7 cellular contexts compared by ENCODE assay signal in genomic region chr17:64081802-64082799, GRCh38. TPM values are rescaled to one million over a fixed set of nuclear protein-coding genes. Genes with fewer than 3 reads are reported as not detected.
DNase-seq lines count a peak whose midpoint lies in the region; ATAC-seq and TF ChIP-seq lines count a peak whose summit lies in the region.

No MANE protein-coding gene starts in this region.

- H3K4me1 Mint-ChIP-seq in activated CD8-positive, alpha-beta T cell treated with anti-CD3 and anti-CD28 coated beads, Interleukin-2, amount 10 ng/mL, durations not matched to agents 7 days and 5 days (ENCODE audit: low read depth) = peaks cover 16% of the 10 kb centered on the region

- H3K27ac ChIP-seq in HCT116 (ENCODE audit: low read depth, low read length) (peak overlapping the region; percentile 6; the same call in 1 of the 2 replicates), hepatocyte (peak overlapping the region; percentile 84)

- CTCF ChIA-PET in HCT116 (lab: Charles Lee) = interaction anchor here (0.9 to 1.3 kb wide), 5 partner anchors 18 to 200 kb away, joined by 3 to 10 read pairs (median 5); no protein-coding TSS in a partner anchor
- CTCF ChIA-PET in activated CD8-positive, alpha-beta T cell treated with anti-CD3 and anti-CD28 coated beads, Interleukin-2, amount 10 ng/mL, durations not matched to agents 7 days and 5 days (lab: Charles Lee) = interaction anchor here (0.7 to 6.9 kb wide), 13 partner anchors 11 to 88 kb away, joined by 3 to 58 read pairs (median 5); partner anchors contain the start of gene ERN1

- H3K36me3 ChIP-seq in HCT116 (ENCODE audit: control insufficient read depth in 1 of 2, insufficient read depth in 2 of 2, low read length in 2 of 2) (no peaks in the 10 kb centered on the region), hepatocyte (replicated peaks; ENCODE audit: insufficient read depth, low read depth) (no peaks in the 10 kb centered on the region)

- H3K9me3 Mint-ChIP-seq in activated CD8-positive, alpha-beta T cell treated with anti-CD3 and anti-CD28 coated beads, Interleukin-2, amount 10 ng/mL, durations not matched to agents 7 days and 5 days (ENCODE audit: insufficient read depth) = no peaks in the 10 kb centered on the region

- H3K9me2 ChIP-seq in HCT116 (ENCODE audit: insufficient read depth) (no peaks in the 10 kb centered on the region), hepatocyte (replicated peaks; ENCODE audit: insufficient read depth) (no peaks in the 10 kb centered on the region)

- no peak for TF ChIP-seq POLR2A in HCT116 (IDR thresholded peaks at IDR 0.05; ENCODE audit: borderline replicate concordance, extremely low read depth, insufficient read depth, insufficient read length)

- H3K27me3 Mint-ChIP-seq in activated CD8-positive, alpha-beta T cell treated with anti-CD3 and anti-CD28 coated beads, Interleukin-2, amount 10 ng/mL, durations not matched to agents 7 days and 5 days (ENCODE audit: low read depth) = no peaks in the 10 kb centered on the region

- peak overlapping the region; percentile 3; the same call in 1 of the 2 replicates for H3K9ac ChIP-seq in HCT116 (ENCODE audit: low read length)

- H3K4me3 ChIP-seq in HCT116 (replicated peaks in 1 of 2; ENCODE audit: low read depth in 1 of 2, low read length in 2 of 2) (no peak overlapping the region), hepatocyte (no peak overlapping the region)

- DNase-seq in EL = peak; percentile 76
- DNase-seq in HCT116 (ENCODE audit: low read depth, low spot score) = peak; percentile 82
- DNase-seq in NCI-H345 (lab: John Stamatoyannopoulos, UW) = peak; percentile 89
- DNase-seq in activated CD8-positive, alpha-beta T cell treated with anti-CD3 and anti-CD28 coated beads, Interleukin-2, amount 10 ng/mL, durations not matched to agents 7 days and 5 days = peak; percentile 68
- peak; percentile 52 for DNase-seq in hepatocyte (ENCODE audit: low spot score)
- DNase-seq in putamen (ENCODE audit: low spot score) = no peak

- RAD21 ChIA-PET in HCT116 (lab: Charles Lee; ENCODE audit: low non-redundant PET in 1 of 2, low total read pairs in 2 of 2, uncharacterized antibody in 2 of 2, unreplicated experiment in 2 of 2) = interaction anchor here in 1 of 2 experiments (0.9 kb wide), 1 partner anchor 53 kb away, joined by 3 read pairs; no protein-coding TSS in a partner anchor

- H3K9me3 ChIP-seq in HCT116 (ENCODE audit: control insufficient read depth in 1 of 2, insufficient read depth in 1 of 2, low read depth in 1 of 2, low read length in 2 of 2) (no peaks in the 10 kb centered on the region), hepatocyte (ENCODE audit: low read depth) (no peaks in the 10 kb centered on the region)

- TF ChIP-seq CTCF in HCT116 (IDR thresholded peaks at IDR 0.05 in 2 of 3, conservative IDR thresholded peaks at IDR 0.05 in 1 of 3; ENCODE audit: borderline replicate concordance in 1 of 3, insufficient read depth in 1 of 3, low read depth in 2 of 3, low read length in 2 of 3) = no peak
- TF ChIP-seq CTCF in hepatocyte (IDR thresholded peaks at IDR 0.05; ENCODE audit: poor library complexity) = peak; percentile 9

- H3K4me2 ChIP-seq in HCT116 (ENCODE audit: low read length) (peak overlapping the region; percentile 27), hepatocyte (peak overlapping the region; percentile 33)

- POLR2A ChIA-PET in HCT116 (lab: Charles Lee) = interaction anchor here (0.6 to 1.4 kb wide), 6 partner anchors 10 to 51 kb away, joined by 3 to 7 read pairs (median 4); no protein-coding TSS in a partner anchor
- POLR2A ChIA-PET in activated CD8-positive, alpha-beta T cell treated with anti-CD3 and anti-CD28 coated beads, Interleukin-2, amount 10 ng/mL, durations not matched to agents 7 days and 5 days (lab: Charles Lee) = interaction anchor here (1.0 to 1.7 kb wide), 3 partner anchors 15 to 62 kb away, joined by 3 to 8 read pairs (median 8); partner anchors contain the start of genes ERN1 and ICAM2

- peak overlapping the region; percentile 51 for H3K4me3 Mint-ChIP-seq in activated CD8-positive, alpha-beta T cell treated with anti-CD3 and anti-CD28 coated beads, Interleukin-2, amount 10 ng/mL, durations not matched to agents 7 days and 5 days

- H3K27me3 ChIP-seq in HCT116 (ENCODE audit: insufficient read depth, low read length) (no peaks in the 10 kb centered on the region), hepatocyte (no peaks in the 10 kb centered on the region)

- H3K4me1 ChIP-seq in HCT116 (ENCODE audit: control insufficient read depth in 1 of 2, insufficient read depth in 2 of 2, low read length in 2 of 2) = peaks cover 31 to 50% of the 10 kb centered on the region in 2 experiments
- H3K4me1 ChIP-seq in hepatocyte (ENCODE audit: insufficient read depth) = peaks cover 55% of the 10 kb centered on the region

- H4K20me1 ChIP-seq in HCT116 (ENCODE audit: insufficient read depth) = no peaks in the 10 kb centered on the region
- H4K20me1 ChIP-seq in hepatocyte (ENCODE audit: insufficient read depth, poor library complexity, severe bottlenecking) = no peaks in the 10 kb centered on the region

- TF ChIP-seq RAD21 in HCT116 (IDR thresholded peaks at IDR 0.05; ENCODE audit: low read depth) = peak; percentile 23; the same call in 1 of the 2 replicates

- intact Hi-C loops in HCT116 (cut with micrococcal nuclease) = loop anchor here (2.0 kb wide), 1 partner anchor 47 kb away; no protein-coding TSS in a partner anchor

- ATAC-seq in HCT116 (peak; percentile 59), GM18519 (IDR thresholded peaks at IDR 0.05; ENCODE audit: low FRiP score, unreplicated experiment) (no peak)
- peak; percentile 89 for ATAC-seq in activated CD8-positive, alpha-beta T cell treated with anti-CD3 and anti-CD28 coated beads, Interleukin-2, amount 10 ng/mL, durations not matched to agents 7 days and 5 days

- H3K27ac Mint-ChIP-seq in activated CD8-positive, alpha-beta T cell treated with anti-CD3 and anti-CD28 coated beads, Interleukin-2, amount 10 ng/mL, durations not matched to agents 7 days and 5 days = peak overlapping the region; percentile 87

- TSS peak; percentile 99 for BruUV-seq in HCT116 (replicated peaks; lab: Mats Ljungman, UMichigan)

- H3K79me2 ChIP-seq in HCT116 (ENCODE audit: insufficient read depth, low read length) (no peaks in the 10 kb centered on the region), hepatocyte (peaks cover 11% of the 10 kb centered on the region)

- H3K36me3 Mint-ChIP-seq in activated CD8-positive, alpha-beta T cell treated with anti-CD3 and anti-CD28 coated beads, Interleukin-2, amount 10 ng/mL, durations not matched to agents 7 days and 5 days (ENCODE audit: low read depth) = peaks cover 33% of the 10 kb centered on the region

- no peak overlapping the region for H2AFZ ChIP-seq in HCT116 (ENCODE audit: low read depth, low read length, poor library complexity, severe bottlenecking)
- H2AFZ ChIP-seq in hepatocyte = no peak overlapping the region

- WGBS in hepatocyte (ENCODE audit: low lambda C conversion rate, missing lambda C conversion rate) = 27% methylated on average over 8 of the region's 8 CpGs

TF ChIP-seq in HCT116, 20 proteins besides CTCF, POLR2A, EP300 and RAD21 (continues in another document):
- TF ChIP-seq EGR1 (IDR thresholded peaks at IDR 0.05; ENCODE audit: low read depth) = no peak
- TF ChIP-seq ZNF274 (IDR thresholded peaks at IDR 0.05; ENCODE audit: low read depth, low read length) = no peak
- no peak for TF ChIP-seq YY1 (IDR thresholded peaks at IDR 0.05; ENCODE audit: extremely low read depth, insufficient replicate concordance, low read depth, low read length)
- peak; percentile 70 for TF ChIP-seq FOSL1 (IDR thresholded peaks at IDR 0.05; ENCODE audit: low read depth)
- TF ChIP-seq REST (IDR thresholded peaks at IDR 0.05; ENCODE audit: low read depth) = no peak
- peak; percentile 95 for TF ChIP-seq CBX3 (IDR thresholded peaks at IDR 0.05; ENCODE audit: low read depth)
- TF ChIP-seq ZFX (IDR thresholded peaks at IDR 0.05) = no peak
- TF ChIP-seq TCF7L2 (IDR thresholded peaks at IDR 0.05; ENCODE audit: borderline replicate concordance, extremely low read depth, insufficient read depth, insufficient read length) = no peak

RNA-seq across cellular contexts. Expression of gene ERN1, which starts 47.8 kb away (rescaled TPM):
- total RNA-seq in HCT116 (2021; ENCODE audit: unreplicated experiment) (28.2 TPM), hepatocyte (10.3 and 14.3 TPM in 2 replicates)
- polyA plus RNA-seq in HCT116 (2012) = 10.8 and 11.2 TPM in 2 replicates
- 10 to 100 TPM; 13.0 to 17.9 TPM for total RNA-seq in activated CD8-positive, alpha-beta T cell treated with anti-CD3 and anti-CD28 coated beads, Interleukin-2, amount 10 ng/mL, durations not matched to agents 7 days and 5 days
- polyA plus RNA-seq in hepatocyte = 16.5 and 19.4 TPM in 2 replicates
